ENCODE assay signal across 20 cellular contexts in the genomic region with DNA sequence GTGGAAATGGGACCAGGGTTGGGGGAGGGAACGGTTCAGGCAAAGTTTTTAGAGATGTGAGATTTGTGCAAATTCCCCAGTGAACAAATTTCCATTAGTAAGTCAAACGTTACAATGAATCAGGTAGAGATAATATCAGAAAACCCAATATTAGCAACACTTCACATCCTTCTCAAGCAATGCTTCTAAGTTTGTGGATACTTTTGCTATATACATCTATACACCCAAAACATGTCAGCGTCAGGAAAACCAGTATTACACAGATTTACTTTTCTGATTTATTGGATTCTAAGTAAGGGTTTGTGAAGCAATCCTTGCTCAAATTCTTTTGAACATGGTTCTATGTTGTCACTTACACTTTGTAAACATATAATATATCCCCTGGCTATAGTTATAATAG. TPM values are rescaled to one million over a fixed set of nuclear protein-coding genes. Genes with fewer than 3 reads are reported as not detected.
"Had no signal": no experiment of that assay in that cellular context is flagged by ENCODE, and none has a peak within 500 bp of the region (broad histone marks: within the 10 kb centered on the region; RNA-seq: fewer than 3 reads in every experiment).

No MANE protein-coding gene starts in this region.

- H3K4me1 ChIP-seq: foreskin keratinocyte, neural progenitor cell had no signal

- H3K27ac ChIP-seq: dorsolateral prefrontal cortex, epithelial cell of prostate, foreskin keratinocyte, neural progenitor cell, ovary had no signal

- DNase-seq: central memory CD4-positive, alpha-beta T cell; cortex of kidney; dorsolateral prefrontal cortex; effector CD8-positive, alpha-beta T cell; foreskin keratinocyte; hippocampal formation; kidney glomerular epithelial cell; nucleus accumbens; ovary; right cardiac atrium; spleen; stimulated activated CD4-positive, alpha-beta T cell treated with anti-CD3 and anti-CD28 coated beads, Interleukin-15, amount 100 ng/mL, for 24 hours; stimulated activated CD4-positive, alpha-beta T cell treated with anti-CD3 and anti-CD28 coated beads, Interleukin-1b, Interleukin-23, amount 100 ng/mL, for 48 hours; stimulated activated CD4-positive, alpha-beta T cell treated with anti-CD3 and anti-CD28 coated beads, Interleukin-4, amount 100 ng/mL, for 24 hours; transverse colon had no signal

- H3K9me3 Mint-ChIP-seq: natural killer cell treated with Interleukin-12 subunit alpha and Interleukin-12 subunit beta and Interleukin-15 and Interleukin-18, amount 100 ng/mL, for 72 hours; neural progenitor cell; stimulated activated naive CD8-positive, alpha-beta T cell treated with anti-CD3 and anti-CD28 coated beads, Interleukin-15, Interleukin-2, amounts not matched to agents 100 ng/mL and 50 ng/mL, for 24 hours had no signal

- H3K4me2 ChIP-seq: neural progenitor cell had no signal

- H3K27ac Mint-ChIP-seq: natural killer cell treated with Interleukin-12 subunit alpha and Interleukin-12 subunit beta and Interleukin-15 and Interleukin-18, amount 100 ng/mL, for 72 hours; neural progenitor cell; stimulated activated memory B cell treated with anti-CD40 and anti-IgM and Interleukin-4, amounts not matched to agents 10 μg/mL and 1 μg/mL and 100 μg/mL, for 72 hours; stimulated activated naive CD8-positive, alpha-beta T cell treated with anti-CD3 and anti-CD28 coated beads, Interleukin-15, Interleukin-2, amounts not matched to agents 100 ng/mL and 50 ng/mL, for 24 hours had no signal

- ATAC-seq: foreskin keratinocyte; natural killer cell treated with Interleukin-12 subunit alpha and Interleukin-12 subunit beta and Interleukin-15 and Interleukin-18, amount 100 ng/mL, for 72 hours; right cardiac atrium; stimulated activated memory B cell treated with anti-CD40 and anti-IgM and Interleukin-4, amounts not matched to agents 10 μg/mL and 1 μg/mL and 100 μg/mL, for 72 hours had no signal

- H3K4me3 Mint-ChIP-seq: natural killer cell treated with Interleukin-12 subunit alpha and Interleukin-12 subunit beta and Interleukin-15 and Interleukin-18, amount 100 ng/mL, for 72 hours; neural progenitor cell; stimulated activated memory B cell treated with anti-CD40 and anti-IgM and Interleukin-4, amounts not matched to agents 10 μg/mL and 1 μg/mL and 100 μg/mL, for 72 hours; stimulated activated naive CD8-positive, alpha-beta T cell treated with anti-CD3 and anti-CD28 coated beads, Interleukin-15, Interleukin-2, amounts not matched to agents 100 ng/mL and 50 ng/mL, for 24 hours had no signal

- H3K9ac ChIP-seq: neural progenitor cell had no signal

- H3K27me3 ChIP-seq: dorsolateral prefrontal cortex, neural progenitor cell, ovary, transverse colon had no signal

- H3K36me3 Mint-ChIP-seq: natural killer cell treated with Interleukin-12 subunit alpha and Interleukin-12 subunit beta and Interleukin-15 and Interleukin-18, amount 100 ng/mL, for 72 hours; neural progenitor cell; stimulated activated memory B cell treated with anti-CD40 and anti-IgM and Interleukin-4, amounts not matched to agents 10 μg/mL and 1 μg/mL and 100 μg/mL, for 72 hours had no signal

- H3K4me3 ChIP-seq: dorsolateral prefrontal cortex, neural progenitor cell, ovary, spleen, transverse colon had no signal

- H3K9me3 ChIP-seq: ovary, spleen, transverse colon had no signal

- H3K4me1 Mint-ChIP-seq: stimulated activated memory B cell treated with anti-CD40 and anti-IgM and Interleukin-4, amounts not matched to agents 10 μg/mL and 1 μg/mL and 100 μg/mL, for 72 hours had no signal

- H3K36me3 ChIP-seq: neural progenitor cell, ovary, spleen, transverse colon had no signal

RNA-seq across cellular contexts. Expression of gene ALDH1A1, which starts 6.5 kb away (rescaled TPM):
- total RNA-seq: natural killer cell treated with Interleukin-12 subunit alpha and Interleukin-12 subunit beta and Interleukin-15 and Interleukin-18, amount 100 ng/mL, for 72 hours had no signal
